1 cellular context compared by ENCODE assay signal in genomic region chr7:118629898-118630469, GRCh38.
A peak's percentile ranks its signal among the peaks of the same experiment; 100 is the strongest.
TF ChIP-seq lines count a peak whose summit lies in the region.

No MANE protein-coding gene starts in this region.

TF ChIP-seq in GM23338, 12 proteins besides CTCF, POLR2A, EP300 and RAD21:
- TF ChIP-seq ZNF462 (CRISPR knock-in tag; IDR thresholded peaks at IDR 0.05): peak; percentile 73
- peak; percentile 56; the same call in 1 of the 2 replicates for TF ChIP-seq NANOG (IDR thresholded peaks at IDR 0.05; ENCODE audit: borderline replicate concordance)
- TF ChIP-seq EZH2phosphoT487 (IDR thresholded peaks at IDR 0.05; ENCODE audit: unreplicated experiment): no peak
